Comparison of ENCODE assay signal across 1 cellular context in genomic region chr12:57517187-57517586, GRCh38.
TF ChIP-seq lines count a peak whose summit lies in the region.

No MANE protein-coding gene starts in this region.

TF ChIP-seq in HepG2, 621 proteins besides CTCF, POLR2A, EP300 and RAD21:
- TF ChIP-seq POLR2G (IDR thresholded peaks at IDR 0.05; ENCODE audit: low read depth, low read length) (peak; percentile 13; the same call in 1 of the 2 replicates), ZFP41 (CRISPR knock-in tag; IDR thresholded peaks at IDR 0.05; ENCODE audit: borderline replicate concordance) (no peak), PAF1 (CRISPR knock-in tag; IDR thresholded peaks at IDR 0.05) (peak; percentile 70; the same call in 1 of the 2 replicates), BATF2 (CRISPR knock-in tag; IDR thresholded peaks at IDR 0.05) (no peak), FOSL2 (CRISPR knock-in tag; IDR thresholded peaks at IDR 0.05) (0 out of 2 replicates have a peak, but pooled peaks have one; percentile 9), RBFOX2 (IDR thresholded peaks at IDR 0.05; ENCODE audit: low read depth, low read length) (peak; percentile 66), POLR2AphosphoS5 (IDR thresholded peaks at IDR 0.05; ENCODE audit: low read depth, low read length) (peak; percentile 50)
